8 cellular contexts compared by ENCODE assay signal in the genomic region with DNA sequence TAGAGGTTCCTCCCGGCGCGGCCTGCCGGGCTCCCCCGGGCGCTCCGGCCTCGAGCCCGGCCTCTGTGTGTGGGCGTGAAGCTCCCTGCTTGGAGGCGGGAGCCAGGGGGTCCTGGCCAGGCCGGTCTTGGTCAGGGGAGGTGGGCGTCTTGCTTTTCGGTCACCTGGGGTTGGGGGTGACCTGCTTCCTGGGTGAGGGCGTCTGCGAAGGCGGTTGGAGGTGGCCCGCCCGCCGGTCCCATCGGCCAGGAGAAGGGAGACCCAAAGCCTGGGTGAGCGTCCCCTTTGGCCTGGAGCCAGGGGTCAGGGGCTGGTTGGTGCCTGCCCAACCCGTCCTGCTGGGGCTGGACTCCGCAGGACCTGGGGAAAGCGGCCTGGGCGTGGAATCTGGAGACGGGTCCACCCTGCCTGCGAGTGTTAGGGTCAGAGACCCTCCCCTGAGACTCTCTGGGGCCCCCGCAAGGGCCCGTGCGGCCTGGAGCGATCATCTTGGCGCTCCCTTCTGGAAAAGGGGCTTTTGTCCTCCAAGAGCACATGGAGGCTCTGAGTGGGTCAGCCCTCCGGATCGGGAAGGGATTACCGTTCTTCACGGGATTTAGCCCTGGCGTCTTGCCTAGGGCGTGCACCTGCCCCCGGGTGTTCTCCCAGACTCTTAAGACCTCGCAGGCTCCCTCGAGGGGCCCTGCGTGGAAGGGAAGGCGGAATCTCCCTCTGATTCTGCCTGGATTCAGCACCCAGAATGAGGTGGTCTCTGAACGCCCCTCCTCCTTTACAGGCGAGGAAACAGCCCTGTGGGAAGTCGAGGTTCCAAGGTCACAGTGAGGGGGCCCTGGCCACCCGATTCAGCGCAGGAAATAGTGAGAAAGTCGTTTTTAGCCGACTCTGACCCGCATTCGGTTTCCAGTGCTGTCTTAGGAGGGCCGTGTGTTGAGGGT. TPM values are rescaled to one million over a fixed set of nuclear protein-coding genes. Genes with fewer than 3 reads are reported as not detected.
DNase-seq lines count a peak whose midpoint lies in the region; ATAC-seq and TF ChIP-seq lines count a peak whose summit lies in the region.

No MANE protein-coding gene starts in this region.

- in situ Hi-C loops in G401 (cut with HindIII; ENCODE audit: low sequenced_read_pairs), result no loop called here

- POLR2A ChIA-PET in activated CD8-positive, alpha-beta T cell treated with anti-CD3 and anti-CD28 coated beads, Interleukin-2, amount 10 ng/mL, durations not matched to agents 7 days and 5 days (lab: Charles Lee), result interaction anchor here (0.6 to 2.1 kb wide), 3 partner anchors 41 to 370 kb away, joined by 3 to 14 read pairs (median 9); partner anchors contain the start of gene CDC34

- no peaks in the 10 kb centered on the region for H3K27me3 ChIP-seq in HUES64 (ENCODE audit: insufficient read depth, low read length)
- no peaks in the 10 kb centered on the region for H3K27me3 ChIP-seq in parathyroid adenoma (ENCODE audit: control insufficient read depth, insufficient read depth, low read length)

- TF ChIP-seq CTCF in C4-2B (conservative IDR thresholded peaks at IDR 0.05) (no peak), parathyroid adenoma (IDR thresholded peaks at IDR 0.05) (no peak)

- peaks cover 49% of the 10 kb centered on the region for H3K79me2 ChIP-seq in parathyroid adenoma

- H3K27me3 Mint-ChIP-seq in activated CD8-positive, alpha-beta T cell treated with anti-CD3 and anti-CD28 coated beads, Interleukin-2, amount 10 ng/mL, durations not matched to agents 7 days and 5 days (ENCODE audit: low read depth), result no peaks in the 10 kb centered on the region

- WGBS in HUES64, result 2% methylated on average over 54 of the region's 54 CpGs

- H3K36me3 ChIP-seq in HUES64 (ENCODE audit: insufficient read depth, low read length) (peaks cover 13% of the 10 kb centered on the region), parathyroid adenoma (ENCODE audit: control insufficient read depth, insufficient read depth, low read length) (no peaks in the 10 kb centered on the region)

- no peaks in the 10 kb centered on the region for H3K9me3 Mint-ChIP-seq in activated CD8-positive, alpha-beta T cell treated with anti-CD3 and anti-CD28 coated beads, Interleukin-2, amount 10 ng/mL, durations not matched to agents 7 days and 5 days (ENCODE audit: insufficient read depth)

- DNase-seq in activated CD8-positive, alpha-beta T cell treated with anti-CD3 and anti-CD28 coated beads, Interleukin-2, amount 10 ng/mL, durations not matched to agents 7 days and 5 days, result peak; percentile 37
- DNase-seq in glomerular visceral epithelial cell (ENCODE audit: extremely low spot score), result peak; percentile 64
- no peak for DNase-seq in G401 (ENCODE audit: low spot score)
- no peak for DNase-seq in superior temporal gyrus (ENCODE audit: extremely low spot score)

- peak; percentile 9 for ATAC-seq in GM18873 (IDR thresholded peaks at IDR 0.05; ENCODE audit: low FRiP score, unreplicated experiment)
- ATAC-seq in activated CD8-positive, alpha-beta T cell treated with anti-CD3 and anti-CD28 coated beads, Interleukin-2, amount 10 ng/mL, durations not matched to agents 7 days and 5 days, result peak; percentile 12

- H3K4me1 ChIP-seq in HUES64 (ENCODE audit: insufficient read depth, low read length) (peaks cover 4% of the 10 kb centered on the region; the same call in 1 of the 2 replicates), parathyroid adenoma (no peaks in the 10 kb centered on the region)

- H3K4me3 Mint-ChIP-seq in activated CD8-positive, alpha-beta T cell treated with anti-CD3 and anti-CD28 coated beads, Interleukin-2, amount 10 ng/mL, durations not matched to agents 7 days and 5 days, result peak overlapping the region; percentile 88

- H3K9ac ChIP-seq in HUES64 (ENCODE audit: low read depth, low read length) (peak overlapping the region; percentile 96), parathyroid adenoma (peak overlapping the region; percentile 87)

- peaks cover 45% of the 10 kb centered on the region for H3K4me1 Mint-ChIP-seq in activated CD8-positive, alpha-beta T cell treated with anti-CD3 and anti-CD28 coated beads, Interleukin-2, amount 10 ng/mL, durations not matched to agents 7 days and 5 days (ENCODE audit: low read depth)

- H3K27ac ChIP-seq in C4-2B (peak overlapping the region; percentile 95), HUES64 (ENCODE audit: low read depth, low read length) (peak overlapping the region; percentile 84), parathyroid adenoma (peak overlapping the region; percentile 57)

- H3K36me3 Mint-ChIP-seq in activated CD8-positive, alpha-beta T cell treated with anti-CD3 and anti-CD28 coated beads, Interleukin-2, amount 10 ng/mL, durations not matched to agents 7 days and 5 days (ENCODE audit: low read depth), result peaks cover 3% of the 10 kb centered on the region

- H3K4me2 ChIP-seq in parathyroid adenoma (ENCODE audit: low read length), result peak overlapping the region; percentile 83

- H3K4me3 ChIP-seq in HUES64 (ENCODE audit: low read length) (peak overlapping the region; percentile 94), parathyroid adenoma (ENCODE audit: low read depth, low read length) (peak overlapping the region; percentile 93)

- H2AFZ ChIP-seq in parathyroid adenoma, result peak overlapping the region; percentile 77

- H3K27ac Mint-ChIP-seq in activated CD8-positive, alpha-beta T cell treated with anti-CD3 and anti-CD28 coated beads, Interleukin-2, amount 10 ng/mL, durations not matched to agents 7 days and 5 days, result peak overlapping the region; percentile 74

- CTCF ChIA-PET in activated CD8-positive, alpha-beta T cell treated with anti-CD3 and anti-CD28 coated beads, Interleukin-2, amount 10 ng/mL, durations not matched to agents 7 days and 5 days (lab: Charles Lee), result interaction anchor here (1.9 kb wide), 2 partner anchors 11 to 62 kb away, joined by 4 to 12 read pairs; no protein-coding TSS in a partner anchor

- H3K9me3 ChIP-seq in HUES64 (ENCODE audit: insufficient read depth, low read depth, low read length) (no peaks in the 10 kb centered on the region), parathyroid adenoma (ENCODE audit: control insufficient read depth, low read length) (no peaks in the 10 kb centered on the region)

RNA-seq across cellular contexts. Expression of gene BSG, which starts 0.8 kb away (rescaled TPM):
- polyA plus RNA-seq in HUES64 (2013, experiment 1 of 2), result 510 TPM
- polyA plus RNA-seq in HUES64 (2013, experiment 2 of 2), result 542 TPM
- 100 to 1,000 TPM; 207 to 217 TPM for total RNA-seq in activated CD8-positive, alpha-beta T cell treated with anti-CD3 and anti-CD28 coated beads, Interleukin-2, amount 10 ng/mL, durations not matched to agents 7 days and 5 days
- total RNA-seq in G401 (2014; rRNA removed; shearing (Covaris generic)), result 618 and 674 TPM in 2 replicates

RNA-seq across cellular contexts. Expression of gene HCN2, which starts 16.5 kb away (rescaled TPM):
- 0.85 TPM for polyA plus RNA-seq in HUES64 (2013, experiment 1 of 2)
- polyA plus RNA-seq in HUES64 (2013, experiment 2 of 2), result 1.7 TPM
- 1 to 10 TPM in 1 of 2 experiments, under 1 TPM in 1; 0.84 to 1.3 TPM for total RNA-seq in activated CD8-positive, alpha-beta T cell treated with anti-CD3 and anti-CD28 coated beads, Interleukin-2, amount 10 ng/mL, durations not matched to agents 7 days and 5 days
- total RNA-seq in G401 (2014; rRNA removed; shearing (Covaris generic)), result 6.0 and 6.7 TPM in 2 replicates

RNA-seq across cellular contexts. Expression of gene GZMM, which starts 29.3 kb away (rescaled TPM):
- polyA plus RNA-seq in HUES64 (2013, experiment 1 of 2), result not detected
- 0.32 TPM for polyA plus RNA-seq in HUES64 (2013, experiment 2 of 2)
- 10 to 100 TPM; 86.9 to 87.3 TPM for total RNA-seq in activated CD8-positive, alpha-beta T cell treated with anti-CD3 and anti-CD28 coated beads, Interleukin-2, amount 10 ng/mL, durations not matched to agents 7 days and 5 days
- 0.17 and 0.74 TPM in 2 replicates for total RNA-seq in G401 (2014; rRNA removed; shearing (Covaris generic))

RNA-seq across cellular contexts. Expression of gene CDC34, which starts 41.6 kb away (rescaled TPM):
- polyA plus RNA-seq in HUES64 (2013, experiment 1 of 2), result 94.3 TPM
- 90.8 TPM for polyA plus RNA-seq in HUES64 (2013, experiment 2 of 2)
- 10 to 100 TPM; 49.0 to 53.0 TPM for total RNA-seq in activated CD8-positive, alpha-beta T cell treated with anti-CD3 and anti-CD28 coated beads, Interleukin-2, amount 10 ng/mL, durations not matched to agents 7 days and 5 days
- total RNA-seq in G401 (2014; rRNA removed; shearing (Covaris generic)), result 178 and 208 TPM in 2 replicates

Comparison
In these comparisons a context has a peak if more than half of its experiments do, and no peak if none do; other contexts are left out.
1. DNase-seq: peak in activated CD8-positive, alpha-beta T cell treated with anti-CD3 and anti-CD28 coated beads, Interleukin-2, amount 10 ng/mL, durations not matched to agents 7 days and 5 days (single experiment) and glomerular visceral epithelial cell (single experiment); none in G401 (single experiment) and superior temporal gyrus (single experiment).
2. RNA of gene GZMM, which starts 29.3 kb away (total RNA-seq): 86.9 to 87.3 TPM in activated CD8-positive, alpha-beta T cell treated with anti-CD3 and anti-CD28 coated beads, Interleukin-2, amount 10 ng/mL, durations not matched to agents 7 days and 5 days; 0.17 to 0.74 TPM in G401; every median in the first group is over 10 times any median in the second.
3. Peak in every context shown above with its lines, with median percentiles within 50 percentile points of each other: H3K27ac ChIP-seq.